Comparison of ENCODE assay signal across 9 cellular contexts in the genomic region with DNA sequence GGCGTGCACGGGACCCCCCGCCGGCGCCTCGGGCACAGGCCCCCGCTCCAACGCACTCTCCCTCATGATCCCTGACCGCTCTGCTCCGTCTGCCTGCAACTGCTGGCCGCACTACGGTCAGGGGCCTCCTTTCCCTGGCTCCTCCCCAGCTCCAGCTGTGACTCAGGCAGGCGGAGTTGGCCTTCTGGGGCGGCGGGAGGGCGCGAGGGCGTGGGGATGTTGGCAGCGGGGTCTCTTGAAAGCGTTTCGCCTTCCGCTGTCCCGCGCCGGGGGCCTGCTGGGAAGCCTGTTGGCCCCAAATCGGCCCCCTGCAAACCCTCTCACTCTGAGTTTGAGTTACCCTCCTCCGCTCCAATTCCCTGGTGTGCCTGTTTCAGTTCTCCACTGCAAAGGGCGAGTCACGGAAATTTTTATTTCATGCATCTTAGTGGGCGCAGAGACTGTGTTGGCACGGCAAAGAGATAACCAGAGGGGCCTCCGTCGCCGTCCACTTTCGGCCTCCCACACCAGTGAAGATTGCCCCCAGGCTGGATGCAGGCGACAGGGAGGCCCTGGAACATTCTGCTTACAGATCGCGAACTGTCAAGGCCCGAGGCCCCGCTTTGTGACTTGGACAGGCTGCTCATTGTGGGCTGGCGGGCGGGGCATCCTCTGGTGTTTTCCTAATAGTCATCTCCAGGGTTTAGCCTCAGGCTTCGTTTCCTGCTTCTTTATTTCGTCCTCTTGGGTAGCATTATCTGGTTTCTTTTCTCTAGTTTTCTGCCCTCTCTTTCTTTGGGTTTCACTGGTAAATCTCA. TPM values are rescaled to one million over a fixed set of nuclear protein-coding genes. Genes with fewer than 3 reads are reported as not detected.
DNase-seq lines count a peak whose midpoint lies in the region; ATAC-seq and TF ChIP-seq lines count a peak whose summit lies in the region.
"Had no signal": no experiment of that assay in that cellular context is flagged by ENCODE, and none has a peak within 500 bp of the region (broad histone marks: within the 10 kb centered on the region; RNA-seq: fewer than 3 reads in every experiment).

A gene with protein sequence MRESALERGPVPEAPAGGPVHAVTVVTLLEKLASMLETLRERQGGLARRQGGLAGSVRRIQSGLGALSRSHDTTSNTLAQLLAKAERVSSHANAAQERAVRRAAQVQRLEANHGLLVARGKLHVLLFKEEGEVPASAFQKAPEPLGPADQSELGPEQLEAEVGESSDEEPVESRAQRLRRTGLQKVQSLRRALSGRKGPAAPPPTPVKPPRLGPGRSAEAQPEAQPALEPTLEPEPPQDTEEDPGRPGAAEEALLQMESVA (minus strand): TSS at position 91 of the 797 bp plus-strand sequence. CDS start 25 bp downstream, at position 66.

- peak; percentile 49 for ATAC-seq in HG03159 (IDR thresholded peaks at IDR 0.05; ENCODE audit: unreplicated experiment)
- ATAC-seq in activated CD8-positive, alpha-beta T cell treated with anti-CD3 and anti-CD28 coated beads for 36 hours, result peak; percentile 68

- peak within 1 kb of the TSS; percentile 86 for H3K9ac ChIP-seq in mucosa of stomach (ENCODE audit: low read length)

- DNase-seq in NCI-H748 (lab: John Stamatoyannopoulos, UW; ENCODE audit: unreplicated experiment) (peak; percentile 19), NCI-H748 treated with DMSO at 0.1 percent for 48 hours (lab: John Stamatoyannopoulos, UW) (no peak), epithelial cell of proximal tubule (ENCODE audit: low read depth) (no peak), NCI-H1436 (lab: John Stamatoyannopoulos, UW) (no peak)
- DNase-seq in activated CD8-positive, alpha-beta T cell treated with anti-CD3 and anti-CD28 coated beads for 36 hours, result peak; percentile 93

- no peaks in the 10 kb centered on the region for H3K9me3 ChIP-seq in mucosa of stomach (ENCODE audit: control insufficient read depth, low read length)

- peak within 1 kb of the TSS; percentile 69 for H3K4me3 Mint-ChIP-seq in activated CD8-positive, alpha-beta T cell treated with anti-CD3 and anti-CD28 coated beads for 36 hours

- H3K9me3 Mint-ChIP-seq in activated CD8-positive, alpha-beta T cell treated with anti-CD3 and anti-CD28 coated beads for 36 hours, result no peaks in the 10 kb centered on the region

- H3K36me3 ChIP-seq in mucosa of stomach (ENCODE audit: control insufficient read depth, insufficient read depth, low read length), result no peaks in the 10 kb centered on the region
- H3K36me3 ChIP-seq: BLaER1 treated with 17β-estradiol and CSF1 and Interleukin-3, amounts not matched to agents 10 nM and 100 nM had no signal

- peaks cover 45% of the 10 kb centered on the region for H3K4me1 Mint-ChIP-seq in activated CD8-positive, alpha-beta T cell treated with anti-CD3 and anti-CD28 coated beads for 36 hours (ENCODE audit: low read depth)

- peak within 1 kb of the TSS; percentile 66 for H3K4me3 ChIP-seq in epithelial cell of proximal tubule (ENCODE audit: low read depth, low read length)
- H3K4me3 ChIP-seq in mucosa of stomach (ENCODE audit: low read length), result peak within 1 kb of the TSS; percentile 54
- H3K4me3 ChIP-seq: BLaER1 treated with 17β-estradiol and CSF1 and Interleukin-3, amounts not matched to agents 10 nM and 100 nM had no signal

- CTCF ChIA-PET in activated CD8-positive, alpha-beta T cell treated with anti-CD3 and anti-CD28 coated beads for 36 hours (lab: Charles Lee), result interaction anchor here (1.1 to 7.5 kb wide), 8 partner anchors 12 to 70 kb away, joined by 3 to 82 read pairs (median 6); no protein-coding TSS in a partner anchor

- POLR2A ChIA-PET in activated CD8-positive, alpha-beta T cell treated with anti-CD3 and anti-CD28 coated beads for 36 hours (lab: Charles Lee), result interaction anchor here (1.0 to 1.2 kb wide), 2 partner anchors 37 to 161 kb away, joined by 3 to 4 read pairs; a partner anchor contains a TSS

- peak within 1 kb of the TSS; percentile 84 for H3K27ac ChIP-seq in temporal lobe (ENCODE audit: low read depth, low read length)

- peak within 1 kb of the TSS; percentile 80 for H3K27ac Mint-ChIP-seq in activated CD8-positive, alpha-beta T cell treated with anti-CD3 and anti-CD28 coated beads for 36 hours

- H3K4me1 ChIP-seq in mucosa of stomach (ENCODE audit: control insufficient read depth, insufficient read depth, low read length), result peaks cover 35% of the 10 kb centered on the region

- TF ChIP-seq CTCF in activated CD8-positive, alpha-beta T cell treated with anti-CD3 and anti-CD28 coated beads for 36 hours (IDR thresholded peaks at IDR 0.05), result no peak
- TF ChIP-seq CTCF in epithelial cell of proximal tubule (conservative IDR thresholded peaks at IDR 0.05; ENCODE audit: low read depth, low read length), result no peak

- intact Hi-C loops in activated CD8-positive, alpha-beta T cell treated with anti-CD3 and anti-CD28 coated beads for 36 hours (cut with micrococcal nuclease), result loop anchor here (1.0 kb wide), 1 partner anchor 33 kb away; no protein-coding TSS in a partner anchor

- H3K36me3 Mint-ChIP-seq in activated CD8-positive, alpha-beta T cell treated with anti-CD3 and anti-CD28 coated beads for 36 hours (ENCODE audit: low read depth), result peaks cover 3% of the 10 kb centered on the region

- no peaks in the 10 kb centered on the region for H3K27me3 ChIP-seq in mucosa of stomach (ENCODE audit: control insufficient read depth, insufficient read depth, low read length)
- H3K27me3 ChIP-seq: BLaER1 treated with 17β-estradiol and CSF1 and Interleukin-3, amounts not matched to agents 10 nM and 100 nM had no signal

- peaks cover 40% of the 10 kb centered on the region for H3K27me3 Mint-ChIP-seq in activated CD8-positive, alpha-beta T cell treated with anti-CD3 and anti-CD28 coated beads for 36 hours

RNA-seq across cellular contexts. Expression of the gene that starts here (rescaled TPM):
- total RNA-seq in activated CD8-positive, alpha-beta T cell treated with anti-CD3 and anti-CD28 coated beads for 36 hours, result 10 to 100 TPM; 13.3 to 15.9 TPM
- total RNA-seq in epithelial cell of proximal tubule (321 and 498 TPM in 2 replicates), temporal lobe (2.7 TPM)

Comparison
In these comparisons a context has a peak if more than half of its experiments do, and no peak if none do; other contexts are left out.
1. RNA of the gene that starts here (total RNA-seq): 321 to 498 TPM in epithelial cell of proximal tubule; 13.3 to 15.9 TPM in activated CD8-positive, alpha-beta T cell treated with anti-CD3 and anti-CD28 coated beads for 36 hours and 2.7 TPM in temporal lobe (single experiment); every median in the first group is over 10 times any median in the second.
2. DNase-seq: peak in NCI-H748 (single experiment) and activated CD8-positive, alpha-beta T cell treated with anti-CD3 and anti-CD28 coated beads for 36 hours (single experiment); none in NCI-H748 treated with DMSO at 0.1 percent for 48 hours (single experiment), epithelial cell of proximal tubule (single experiment) and NCI-H1436 (single experiment).